ENCODE assay signal across 8 cellular contexts in the genomic region with DNA sequence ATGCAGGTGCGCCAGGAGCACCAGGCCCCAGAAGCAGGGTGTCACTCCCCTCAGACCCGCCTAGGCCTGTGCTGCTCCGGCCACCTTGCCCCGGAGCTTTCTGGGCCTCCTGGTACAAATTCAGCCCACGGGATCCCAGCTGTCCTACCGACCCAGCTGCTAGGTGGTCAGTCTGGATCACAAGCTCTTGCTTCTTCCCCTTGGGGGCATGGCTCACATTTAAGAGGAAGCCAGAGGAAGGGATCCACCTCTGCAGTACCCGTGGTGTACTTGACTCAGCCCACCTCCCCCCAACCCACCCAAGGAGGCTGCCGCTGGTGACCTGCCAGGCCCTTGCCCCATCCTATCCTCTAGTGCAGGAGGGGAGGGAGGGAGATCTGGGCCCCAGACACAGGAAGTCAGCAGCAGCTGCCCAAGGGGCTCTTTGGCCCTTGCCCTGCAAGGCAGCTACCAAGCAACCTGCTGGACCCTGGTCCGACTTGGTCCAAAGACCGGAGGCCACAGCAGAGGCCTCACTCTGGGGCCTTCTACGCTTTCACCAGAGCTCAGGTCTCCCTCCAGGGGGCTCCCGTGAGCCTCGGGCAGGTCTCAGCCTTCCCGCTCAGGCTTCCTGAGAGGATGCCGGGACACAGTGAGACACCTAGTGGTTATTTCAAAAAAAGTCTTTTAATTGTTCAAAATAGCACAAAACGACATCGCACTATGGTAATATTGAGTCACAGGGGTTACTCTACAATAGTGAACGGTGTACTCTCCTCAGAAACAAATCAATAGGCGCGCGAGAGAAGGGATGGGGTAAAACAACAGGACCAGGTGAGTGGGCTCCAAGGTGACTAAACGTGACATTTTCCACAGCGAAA. TPM values are rescaled to one million over a fixed set of nuclear protein-coding genes. Genes with fewer than 3 reads are reported as not detected.
DNase-seq lines count a peak whose midpoint lies in the region; ATAC-seq, FAIRE-seq and TF ChIP-seq lines count a peak whose summit lies in the region.

No MANE protein-coding gene starts in this region.

- H3K4me3 ChIP-seq in DOHH2 (ENCODE audit: low read length) (no peak overlapping the region), HAP-1 (no peak overlapping the region), SK-N-MC (no peak overlapping the region), parathyroid adenoma (ENCODE audit: low read depth, low read length) (no peak overlapping the region)

- H3K9me3 Mint-ChIP-seq in activated naive CD4-positive, alpha-beta T cell treated with anti-CD3 and anti-CD28 coated beads for 36 hours, result no peaks in the 10 kb centered on the region

- H3K9ac ChIP-seq in SK-N-MC (ENCODE audit: insufficient read length) (no peak overlapping the region), parathyroid adenoma (no peak overlapping the region)

- no peaks in the 10 kb centered on the region for H3K27me3 Mint-ChIP-seq in activated naive CD4-positive, alpha-beta T cell treated with anti-CD3 and anti-CD28 coated beads for 36 hours (ENCODE audit: low read depth)

- peak overlapping the region; percentile 76 for H3K27ac Mint-ChIP-seq in activated naive CD4-positive, alpha-beta T cell treated with anti-CD3 and anti-CD28 coated beads for 36 hours

- H3K36me3 ChIP-seq in DOHH2 (ENCODE audit: control insufficient read depth, low read length) (peaks cover 42% of the 10 kb centered on the region), HAP-1 (replicated peaks) (peaks cover 37% of the 10 kb centered on the region), SK-N-MC (ENCODE audit: insufficient read depth, low read length) (peaks cover 27% of the 10 kb centered on the region), parathyroid adenoma (ENCODE audit: control insufficient read depth, insufficient read depth, low read length) (no peaks in the 10 kb centered on the region)

- no peak overlapping the region for H3K4me3 Mint-ChIP-seq in activated naive CD4-positive, alpha-beta T cell treated with anti-CD3 and anti-CD28 coated beads for 36 hours

- H3K9me2 ChIP-seq in DOHH2 (replicated peaks; ENCODE audit: control insufficient read depth, low read length), result no peaks in the 10 kb centered on the region

- H3K4me1 ChIP-seq in DOHH2 (ENCODE audit: control insufficient read depth, low read length), result peaks cover 11% of the 10 kb centered on the region
- H3K4me1 ChIP-seq in HAP-1, result peaks cover 7% of the 10 kb centered on the region
- no peaks in the 10 kb centered on the region for H3K4me1 ChIP-seq in parathyroid adenoma

- CTCF ChIA-PET in activated naive CD4-positive, alpha-beta T cell treated with anti-CD3 and anti-CD28 coated beads for 36 hours (lab: Charles Lee), result interaction anchor here (0.6 to 5.8 kb wide), 10 partner anchors 9 to 260 kb away, joined by 3 to 82 read pairs (median 4); partner anchors contain the start of genes ARHGAP4, NAA10, PLXNB3 and SLC6A8

- H3K27ac ChIP-seq in DOHH2 (ENCODE audit: low read depth, low read length) (no peak overlapping the region), SK-N-MC (peak overlapping the region; percentile 63), parathyroid adenoma (no peak overlapping the region)

- H4K20me1 ChIP-seq in DOHH2 (ENCODE audit: control insufficient read depth, insufficient read depth, low read depth, low read length), result no peaks in the 10 kb centered on the region; the same call in 1 of the 2 replicates

- H3K36me3 Mint-ChIP-seq in activated naive CD4-positive, alpha-beta T cell treated with anti-CD3 and anti-CD28 coated beads for 36 hours (ENCODE audit: low read depth), result peaks cover 14% of the 10 kb centered on the region

- no peak for FAIRE-seq in frontal cortex (lab: Jason Lieb, UNC)

- DNase-seq in HAP-1 (ENCODE audit: low spot score in 2 of 2) (peak; percentile 90 to 95), NAMALWA (ENCODE audit: low spot score) (peak; percentile 86), SK-N-MC (ENCODE audit: low read depth, low spot score) (no peak), frontal cortex (ENCODE audit: low spot score in 2 of 2) (peak; percentile 67 to 70)
- peak; percentile 87 for DNase-seq in activated naive CD4-positive, alpha-beta T cell treated with anti-CD3 and anti-CD28 coated beads for 36 hours

- H3K9me3 ChIP-seq in DOHH2 (ENCODE audit: control insufficient read depth, insufficient read depth, low read length), result no peaks in the 10 kb centered on the region
- no peaks in the 10 kb centered on the region for H3K9me3 ChIP-seq in HAP-1
- no peaks in the 10 kb centered on the region for H3K9me3 ChIP-seq in SK-N-MC (ENCODE audit: low read depth, low read length)
- H3K9me3 ChIP-seq in parathyroid adenoma (ENCODE audit: control insufficient read depth, low read length), result no peaks in the 10 kb centered on the region

- no peak for ATAC-seq in HG02840 (IDR thresholded peaks at IDR 0.05; ENCODE audit: low FRiP score, unreplicated experiment)

- no peak overlapping the region for H2AFZ ChIP-seq in parathyroid adenoma

- intact Hi-C loops in activated naive CD4-positive, alpha-beta T cell treated with anti-CD3 and anti-CD28 coated beads for 36 hours (cut with micrococcal nuclease), result loop anchor here (1.0 kb wide), 3 partner anchors 20 to 183 kb away; partner anchors contain the start of gene PLXNB3

- in situ Hi-C loops in HAP-1 (cut with MboI; ENCODE audit: low sequenced_read_pairs), result no loop called here

- H3K27me3 ChIP-seq in DOHH2 (ENCODE audit: control insufficient read depth, low read length) (no peaks in the 10 kb centered on the region), HAP-1 (ENCODE audit: low read depth) (no peaks in the 10 kb centered on the region), parathyroid adenoma (ENCODE audit: control insufficient read depth, insufficient read depth, low read length) (no peaks in the 10 kb centered on the region)

- peaks cover 5% of the 10 kb centered on the region; the same call in 1 of the 2 replicates for H3F3A ChIP-seq in DOHH2 (ENCODE audit: control insufficient read depth, insufficient read depth)

- no peaks in the 10 kb centered on the region for H3K79me2 ChIP-seq in DOHH2 (ENCODE audit: control insufficient read depth, low read length)
- H3K79me2 ChIP-seq in parathyroid adenoma, result no peaks in the 10 kb centered on the region

- H3K4me2 ChIP-seq in DOHH2 (ENCODE audit: low read length) (no peak overlapping the region), parathyroid adenoma (ENCODE audit: low read length) (no peak overlapping the region)

- TF ChIP-seq CTCF in DOHH2 (IDR thresholded peaks at IDR 0.05; ENCODE audit: low read depth, low read length, poor library complexity, severe bottlenecking) (peak; percentile 80), parathyroid adenoma (IDR thresholded peaks at IDR 0.05) (peak; percentile 89)

- peaks cover 28% of the 10 kb centered on the region for H3K4me1 Mint-ChIP-seq in activated naive CD4-positive, alpha-beta T cell treated with anti-CD3 and anti-CD28 coated beads for 36 hours (ENCODE audit: low read depth)

RNA-seq across cellular contexts. Expression of gene RENBP, which starts 2.7 kb away (rescaled TPM):
- 10 to 100 TPM; 11.3 to 13.1 TPM for total RNA-seq in activated naive CD4-positive, alpha-beta T cell treated with anti-CD3 and anti-CD28 coated beads for 36 hours
- total RNA-seq in frontal cortex, result 2.4 TPM

RNA-seq across cellular contexts. Expression of gene NAA10, which starts 12.3 kb away (rescaled TPM):
- total RNA-seq in activated naive CD4-positive, alpha-beta T cell treated with anti-CD3 and anti-CD28 coated beads for 36 hours, result 100 to 1,000 TPM; 120 to 121 TPM
- total RNA-seq in frontal cortex, result 21.6 TPM

RNA-seq across cellular contexts. Expression of gene ARHGAP4, which starts 21.1 kb away (rescaled TPM):
- 100 to 1,000 TPM; 154 to 161 TPM for total RNA-seq in activated naive CD4-positive, alpha-beta T cell treated with anti-CD3 and anti-CD28 coated beads for 36 hours
- total RNA-seq in frontal cortex, result 5.7 TPM

RNA-seq across cellular contexts. Expression of gene HCFC1, which starts 24.5 kb away (rescaled TPM):
- total RNA-seq in activated naive CD4-positive, alpha-beta T cell treated with anti-CD3 and anti-CD28 coated beads for 36 hours, result 10 to 100 TPM; 85.0 to 86.1 TPM
- total RNA-seq in frontal cortex, result 9.4 TPM

RNA-seq across cellular contexts. Expression of gene TMEM187, which starts 25.4 kb away (rescaled TPM):
- 1 to 10 TPM; 6.2 to 6.7 TPM for total RNA-seq in activated naive CD4-positive, alpha-beta T cell treated with anti-CD3 and anti-CD28 coated beads for 36 hours
- total RNA-seq in frontal cortex, result 1.6 TPM

Comparison
In these comparisons a context has a peak if more than half of its experiments do, and no peak if none do; other contexts are left out.
1. RNA of gene ARHGAP4, which starts 21.1 kb away (total RNA-seq): 154 to 161 TPM in activated naive CD4-positive, alpha-beta T cell treated with anti-CD3 and anti-CD28 coated beads for 36 hours; 5.7 TPM in frontal cortex (single experiment); every median in the first group is over 10 times any median in the second.